In genomic region chr14:58752782-58753181, GRCh38 we compare ENCODE assay signal across 10 cellular contexts.
DNase-seq lines count a peak whose midpoint lies in the region; ATAC-seq and TF ChIP-seq lines count a peak whose summit lies in the region.
"Had no signal": no experiment of that assay in that cellular context is flagged by ENCODE, and none has a peak within 500 bp of the region (broad histone marks: within the 10 kb centered on the region; RNA-seq: fewer than 3 reads in every experiment).

No MANE protein-coding gene starts in this region.

- peak; percentile 31 for DNase-seq in GM23248
- peak; percentile 61 to 90 for DNase-seq in ascending aorta (ENCODE audit: low spot score in 2 of 2)
- DNase-seq in right cardiac atrium = peak; percentile 88 to 94 (median 93)
- DNase-seq in renal cortical epithelial cell (ENCODE audit: low read depth) = peak; percentile 85
- no peak for DNase-seq in stimulated activated CD4-positive, alpha-beta T cell treated with anti-CD3 and anti-CD28 coated beads, Interleukin-4, amount 100 ng/mL, for 24 hours
- DNase-seq in KG1 (lab: John Stamatoyannopoulos, UW) = no peak
- DNase-seq in DMS79 treated with DMSO at 0.1 percent for 48 hours (lab: John Stamatoyannopoulos, UW) = no peak
- DNase-seq: activated naive CD4-positive, alpha-beta T cell treated with anti-CD3 and anti-CD28 coated beads, Interleukin-2, amount 50 U/mL, for 16 hours; PC-9 had no signal

- H3K4me3 ChIP-seq in GM23248 (no peak overlapping the region), ascending aorta (peak overlapping the region in 1 of 2 donors; percentile 47), right cardiac atrium (ENCODE audit: low read length) (no peak overlapping the region)
- H3K4me3 ChIP-seq: PC-9 had no signal

- peaks cover 18% of the 10 kb centered on the region for H3F3A ChIP-seq in GM23248 (ENCODE audit: insufficient read depth)

- H2AFZ ChIP-seq in GM23248 = peak overlapping the region; percentile 46; the same call in 1 of the 2 replicates
- H2AFZ ChIP-seq: PC-9 had no signal

- intact Hi-C loops in ascending aorta (cut with DNase I) = no loop called here
- intact Hi-C loops in right cardiac atrium (cut with DNase I) = no loop called here

- H3K4me1 ChIP-seq in GM23248 (ENCODE audit: insufficient read depth) (peaks cover 45% of the 10 kb centered on the region), ascending aorta (peaks cover 0 to 13% of the 10 kb centered on the region in 2 donors), right cardiac atrium (ENCODE audit: control insufficient read depth, insufficient read depth, low read length) (peaks cover 9% of the 10 kb centered on the region)

- no peaks in the 10 kb centered on the region for H3K79me2 ChIP-seq in GM23248 (ENCODE audit: insufficient read depth)

- no peak overlapping the region for H3K9ac ChIP-seq in GM23248

- no peak for TF ChIP-seq CTCF in ascending aorta (IDR thresholded peaks at IDR 0.05)

- peak; percentile 85 to 92 for ATAC-seq in right cardiac atrium
- ATAC-seq in HG02870 (IDR thresholded peaks at IDR 0.05; ENCODE audit: unreplicated experiment) = no peak

- H3K4me2 ChIP-seq in GM23248 (ENCODE audit: unreplicated experiment) = peak overlapping the region; percentile 0
- H3K4me2 ChIP-seq: PC-9 had no signal

- H4K20me1 ChIP-seq in GM23248 (ENCODE audit: insufficient read depth) = no peaks in the 10 kb centered on the region

- H3K27me3 ChIP-seq in GM23248 (replicated peaks; ENCODE audit: insufficient read depth) = no peaks in the 10 kb centered on the region
- no peaks in the 10 kb centered on the region for H3K27me3 ChIP-seq in ascending aorta
- H3K27me3 ChIP-seq in right cardiac atrium (ENCODE audit: control insufficient read depth, insufficient read depth) = no peaks in the 10 kb centered on the region

- in situ Hi-C loops in GM23248 (cut with MboI) = no loop called here

- no peak overlapping the region for H3K27ac ChIP-seq in GM23248
- peak overlapping the region; percentile 60 to 66 for H3K27ac ChIP-seq in ascending aorta
- H3K27ac ChIP-seq in right cardiac atrium (ENCODE audit: low read length) = peak overlapping the region; percentile 65
- H3K27ac ChIP-seq: PC-9 had no signal

- 19 to 23% methylated on average over 9 of the region's 9 CpGs for whole genome bisulfite sequencing in GM23248 (ENCODE audit: low coverage in 1 of 2, low lambda C conversion rate in 2 of 2, missing lambda C conversion rate in 2 of 2), 2 experiments
- WGBS in right cardiac atrium = 7% methylated on average over 9 of the region's 9 CpGs

- H3K9me2 ChIP-seq in GM23248 (ENCODE audit: insufficient read depth) = no peaks in the 10 kb centered on the region

- H3K36me3 ChIP-seq in GM23248 (ENCODE audit: low read depth) = no peaks in the 10 kb centered on the region
- H3K36me3 ChIP-seq in ascending aorta = no peaks in the 10 kb centered on the region

- H3K9me3 ChIP-seq in GM23248 (ENCODE audit: low read depth) (no peaks in the 10 kb centered on the region), ascending aorta (no peaks in the 10 kb centered on the region), right cardiac atrium (ENCODE audit: control insufficient read depth, low read length) (no peaks in the 10 kb centered on the region)

Comparison
In these comparisons a context has a peak if more than half of its experiments do, and no peak if none do; other contexts are left out.
1. DNase-seq: peak in GM23248 (single experiment), ascending aorta (2 of 2), right cardiac atrium (3 of 3) and renal cortical epithelial cell (single experiment); none in stimulated activated CD4-positive, alpha-beta T cell treated with anti-CD3 and anti-CD28 coated beads, Interleukin-4, amount 100 ng/mL, for 24 hours (single experiment), KG1 (single experiment) and DMS79 treated with DMSO at 0.1 percent for 48 hours (single experiment).